Comparison of ENCODE assay signal across 18 cellular contexts in the genomic region with DNA sequence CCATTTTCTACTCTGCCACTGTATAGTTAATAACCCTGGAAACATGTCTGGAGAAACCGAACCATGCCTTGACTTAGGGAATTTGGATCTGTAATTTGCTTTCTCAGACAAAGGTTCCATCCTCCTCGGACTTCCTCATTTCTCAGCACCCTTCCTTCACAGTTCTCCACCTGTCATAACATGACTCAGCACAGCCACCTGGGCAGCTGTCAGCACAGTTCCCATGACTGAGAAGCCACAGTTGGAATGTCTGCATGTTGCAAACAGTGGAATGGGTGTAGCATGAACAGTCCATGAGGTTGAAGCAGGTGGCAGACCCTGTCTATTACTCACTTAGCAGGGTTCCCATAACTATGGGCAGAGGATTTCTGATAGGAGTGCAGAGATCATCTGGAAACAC. TPM values are rescaled to one million over a fixed set of nuclear protein-coding genes. Genes with fewer than 3 reads are reported as not detected.
DNase-seq lines count a peak whose midpoint lies in the region; ATAC-seq, FAIRE-seq and TF ChIP-seq lines count a peak whose summit lies in the region.
"Had no signal": no experiment of that assay in that cellular context is flagged by ENCODE, and none has a peak within 500 bp of the region (broad histone marks: within the 10 kb centered on the region; RNA-seq: fewer than 3 reads in every experiment).

No MANE protein-coding gene starts in this region.

- H3K4me2 ChIP-seq in OCI-LY3 (ENCODE audit: low read length): peak overlapping the region; percentile 43
- no peak overlapping the region for H3K4me2 ChIP-seq in keratinocyte (ENCODE audit: control insufficient read depth, extremely low read depth, insufficient read depth, low read depth, low read length)

- DNase-seq in COLO668 (lab: John Stamatoyannopoulos, UW; ENCODE audit: unreplicated experiment) (peak; percentile 68), keratinocyte (ENCODE audit: low read depth, low spot score) (peak; percentile 76), chondrocyte (ENCODE audit: low spot score) (no peak), left lung (no peak), UCSD-AML1 (lab: John Stamatoyannopoulos, UW; ENCODE audit: unreplicated experiment) (no peak), HuH-7.5 (ENCODE audit: low spot score) (no peak)
- DNase-seq: activated naive CD4-positive, alpha-beta T cell treated with anti-CD3 and anti-CD28 coated beads, Interleukin-2, amount 10 ng/mL, durations not matched to agents 7 days and 5 days; GDM1; NCI-H2171 treated with DMSO at 0.1 percent for 48 hours; T-helper 9 cell had no signal

- no peaks in the 10 kb centered on the region for H3K27me3 ChIP-seq in OCI-LY3 (ENCODE audit: low read depth, low read length)
- no peaks in the 10 kb centered on the region for H3K27me3 ChIP-seq in keratinocyte (ENCODE audit: control insufficient read depth, extremely low read depth, insufficient read depth, low read length)
- H3K27me3 ChIP-seq in left lung: no peaks in the 10 kb centered on the region

- H3K9me3 Mint-ChIP-seq in chondrocyte (ENCODE audit: low read depth): peaks cover 3% of the 10 kb centered on the region
- H3K9me3 Mint-ChIP-seq: activated naive CD4-positive, alpha-beta T cell treated with anti-CD3 and anti-CD28 coated beads, Interleukin-2, amount 10 ng/mL, durations not matched to agents 7 days and 5 days had no signal

- intact Hi-C loops in left lung (cut with DNase I): no loop called here

- H4K20me1 ChIP-seq in OCI-LY3 (ENCODE audit: insufficient read depth, low read length) (no peaks in the 10 kb centered on the region), keratinocyte (ENCODE audit: control insufficient read depth, extremely low read depth, insufficient read depth, low read length) (no peaks in the 10 kb centered on the region)

- ATAC-seq in GM21619 (IDR thresholded peaks at IDR 0.05; ENCODE audit: unreplicated experiment) (peak; percentile 50), left lung (no peak)
- ATAC-seq: Panc1 had no signal

- H3K9me3 ChIP-seq in OCI-LY3 (ENCODE audit: insufficient read depth, low read length) (no peaks in the 10 kb centered on the region), keratinocyte (ENCODE audit: control insufficient read depth, low read depth, low read length) (no peaks in the 10 kb centered on the region), left lung (no peaks in the 10 kb centered on the region)

- H3K79me2 ChIP-seq in OCI-LY3 (ENCODE audit: low read length) (no peaks in the 10 kb centered on the region), keratinocyte (ENCODE audit: control insufficient read depth, insufficient read depth, low read length) (no peaks in the 10 kb centered on the region)

- no peaks in the 10 kb centered on the region for H3K27me3 Mint-ChIP-seq in chondrocyte (ENCODE audit: low read depth)
- H3K27me3 Mint-ChIP-seq: activated naive CD4-positive, alpha-beta T cell treated with anti-CD3 and anti-CD28 coated beads, Interleukin-2, amount 10 ng/mL, durations not matched to agents 7 days and 5 days had no signal

- dilution Hi-C loops in keratinocyte (cut with MboI; ENCODE audit: extremely low pct_ligation_motif_present, low sequenced_read_pairs): no loop called here

- H3K27ac ChIP-seq in OCI-LY3 (ENCODE audit: low read length) (no peak overlapping the region), keratinocyte (ENCODE audit: control insufficient read depth, insufficient read depth, low read length) (no peak overlapping the region), left lung (no peak overlapping the region)

- H3K4me3 ChIP-seq in OCI-LY3 (ENCODE audit: low read length) (no peak overlapping the region), keratinocyte (ENCODE audit: control insufficient read depth in 2 of 3, extremely low read depth in 1 of 3, insufficient read depth in 2 of 3, low read depth in 1 of 3, low read length in 3 of 3) (no peak overlapping the region), left lung (no peak overlapping the region)

- H3K9ac ChIP-seq in OCI-LY3 (ENCODE audit: low read length) (no peak overlapping the region), keratinocyte (ENCODE audit: control insufficient read depth, extremely low read depth, insufficient read depth, low read length) (no peak overlapping the region)

- no peaks in the 10 kb centered on the region for H3K36me3 Mint-ChIP-seq in chondrocyte (ENCODE audit: low read depth)
- H3K36me3 Mint-ChIP-seq: activated naive CD4-positive, alpha-beta T cell treated with anti-CD3 and anti-CD28 coated beads, Interleukin-2, amount 10 ng/mL, durations not matched to agents 7 days and 5 days had no signal

- no peaks in the 10 kb centered on the region for H3K36me3 ChIP-seq in OCI-LY3 (replicated peaks; ENCODE audit: low read depth, low read length)
- no peaks in the 10 kb centered on the region for H3K36me3 ChIP-seq in keratinocyte (ENCODE audit: control insufficient read depth in 2 of 2, extremely low read depth in 1 of 2, insufficient read depth in 2 of 2, low read length in 2 of 2)
- no peaks in the 10 kb centered on the region for H3K36me3 ChIP-seq in left lung

- H2AFZ ChIP-seq in OCI-LY3 (ENCODE audit: low read depth, low read length) (no peak overlapping the region), keratinocyte (ENCODE audit: control insufficient read depth, low read length) (no peak overlapping the region)

- H3K4me1 ChIP-seq in OCI-LY3 (ENCODE audit: low read length): peaks cover 13% of the 10 kb centered on the region
- peaks cover 3% of the 10 kb centered on the region for H3K4me1 ChIP-seq in keratinocyte (ENCODE audit: control insufficient read depth, extremely low read depth, insufficient read depth, low read length)
- H3K4me1 ChIP-seq in left lung: no peaks in the 10 kb centered on the region

- H3K27ac Mint-ChIP-seq in chondrocyte (ENCODE audit: unreplicated experiment): no peak overlapping the region
- H3K27ac Mint-ChIP-seq: activated naive CD4-positive, alpha-beta T cell treated with anti-CD3 and anti-CD28 coated beads, Interleukin-2, amount 10 ng/mL, durations not matched to agents 7 days and 5 days; nephron had no signal

- TF ChIP-seq CTCF in OCI-LY3 (IDR thresholded peaks at IDR 0.05; ENCODE audit: low read depth, low read length) (no peak), keratinocyte (optimal IDR thresholded peaks at IDR 0.05 in 1 of 3, IDR thresholded peaks at IDR 0.05 in 1 of 3, conservative IDR thresholded peaks at IDR 0.05 in 1 of 3; ENCODE audit: extremely low read depth in 1 of 3, insufficient read depth in 2 of 3, low read length in 3 of 3) (no peak), chondrocyte (IDR thresholded peaks at IDR 0.05) (no peak), left lung (IDR thresholded peaks at IDR 0.05) (no peak)

- no peak overlapping the region for H3K4me3 Mint-ChIP-seq in chondrocyte (ENCODE audit: unreplicated experiment)
- H3K4me3 Mint-ChIP-seq: activated naive CD4-positive, alpha-beta T cell treated with anti-CD3 and anti-CD28 coated beads, Interleukin-2, amount 10 ng/mL, durations not matched to agents 7 days and 5 days; central memory CD8-positive, alpha-beta T cell; nephron had no signal

- no peaks in the 10 kb centered on the region for H3K4me1 Mint-ChIP-seq in chondrocyte (ENCODE audit: low read depth)
- H3K4me1 Mint-ChIP-seq: activated naive CD4-positive, alpha-beta T cell treated with anti-CD3 and anti-CD28 coated beads, Interleukin-2, amount 10 ng/mL, durations not matched to agents 7 days and 5 days; central memory CD8-positive, alpha-beta T cell; nephron had no signal

- peak; percentile 36 for FAIRE-seq in keratinocyte (lab: Jason Lieb, UNC)

- H3K9me1 ChIP-seq in keratinocyte (ENCODE audit: control insufficient read depth, extremely low read depth, insufficient read depth, low read length): no peaks in the 10 kb centered on the region

RNA-seq across cellular contexts. Expression of a gene that starts 0.6 kb away (rescaled TPM):
- not detected in 3 replicates for polyA plus RNA-seq in keratinocyte
- polyA plus RNA-seq in keratinocyte (2011; ENCODE audit: low read depth): 0.26 TPM
- polyA plus RNA-seq in keratinocyte (2011; cell fraction: cytosol; rRNA removed): not detected in 2 replicates
- not detected in 2 replicates for polyA plus RNA-seq in keratinocyte (2011; cell fraction: nucleus; rRNA removed)
- 0.05 and 0.16 TPM in 2 replicates for polyA plus RNA-seq in keratinocyte (2012; ENCODE audit: low replicate concordance)
- 0.64 to 1.6 TPM in 2 of 3 replicates, not detected in the other for polyA minus RNA-seq in keratinocyte
- polyA minus RNA-seq in keratinocyte (2011; cell fraction: cytosol; rRNA and poly(A)+ RNA removed): not detected
- 0.42 and 1.6 TPM in 2 replicates for polyA minus RNA-seq in keratinocyte (2011; cell fraction: nucleus; rRNA and poly(A)+ RNA removed)
- total RNA-seq in chondrocyte (not detected in 3 replicates), left lung (not detected)
- total RNA-seq: activated CD8-positive, alpha-beta memory T cell treated with anti-CD3 and anti-CD28 coated beads for 36 hours; fibroblast of lung had no signal
- polyA plus RNA-seq: fibroblast of lung, urinary bladder had no signal

RNA-seq across cellular contexts. Expression of a gene that starts 31.2 kb away (rescaled TPM):
- 0.05 to 0.08 TPM (median 0.07 TPM) in 3 replicates for polyA plus RNA-seq in keratinocyte
- not detected for polyA plus RNA-seq in keratinocyte (2011; ENCODE audit: low read depth)
- 0.05 and 0.06 TPM in 2 replicates for polyA plus RNA-seq in keratinocyte (2011; cell fraction: cytosol; rRNA removed)
- 0.12 and 0.13 TPM in 2 replicates for polyA plus RNA-seq in keratinocyte (2011; cell fraction: nucleus; rRNA removed)
- polyA plus RNA-seq in keratinocyte (2012; ENCODE audit: low replicate concordance): 0.05 and 0.06 TPM in 2 replicates
- polyA minus RNA-seq in keratinocyte: not detected in 3 replicates
- not detected for polyA minus RNA-seq in keratinocyte (2011; cell fraction: cytosol; rRNA and poly(A)+ RNA removed)
- not detected in 2 replicates for polyA minus RNA-seq in keratinocyte (2011; cell fraction: nucleus; rRNA and poly(A)+ RNA removed)
- total RNA-seq in chondrocyte (not detected in 3 replicates), left lung (10 to 100 TPM in 1 of 2 donors, 1 to 10 TPM in 1; 7.7 to 12.6 TPM)
- total RNA-seq: activated CD8-positive, alpha-beta memory T cell treated with anti-CD3 and anti-CD28 coated beads for 36 hours; fibroblast of lung had no signal
- polyA plus RNA-seq: fibroblast of lung had no signal

RNA-seq across cellular contexts. Expression of a gene that starts 58.0 kb away (rescaled TPM):
- not detected in 3 replicates for polyA plus RNA-seq in keratinocyte
- polyA plus RNA-seq in keratinocyte (2011; ENCODE audit: low read depth): not detected
- polyA plus RNA-seq in keratinocyte (2011; cell fraction: cytosol; rRNA removed): not detected in 2 replicates
- polyA plus RNA-seq in keratinocyte (2011; cell fraction: nucleus; rRNA removed): not detected in 2 replicates
- polyA plus RNA-seq in keratinocyte (2012; ENCODE audit: low replicate concordance): not detected in 2 replicates
- polyA minus RNA-seq in keratinocyte: not detected in 3 replicates
- not detected for polyA minus RNA-seq in keratinocyte (2011; cell fraction: cytosol; rRNA and poly(A)+ RNA removed)
- polyA minus RNA-seq in keratinocyte (2011; cell fraction: nucleus; rRNA and poly(A)+ RNA removed): not detected in 2 replicates
- total RNA-seq in chondrocyte (not detected in 3 replicates), left lung (not detected)
- total RNA-seq: activated CD8-positive, alpha-beta memory T cell treated with anti-CD3 and anti-CD28 coated beads for 36 hours; fibroblast of lung; urinary bladder had no signal
- polyA plus RNA-seq: fibroblast of lung, urinary bladder had no signal

Comparison
In these comparisons a context has a peak if more than half of its experiments do, and no peak if none do; other contexts are left out.
1. DNase-seq: peak in COLO668 (single experiment) and keratinocyte (single experiment); none in chondrocyte (single experiment), left lung (0 of 2), UCSD-AML1 (single experiment) and HuH-7.5 (single experiment).